Comparison of ENCODE assay signal across 8 cellular contexts in genomic region chr1:66351913-66352312, GRCh38.
DNase-seq lines count a peak whose midpoint lies in the region; ATAC-seq and TF ChIP-seq lines count a peak whose summit lies in the region.

No MANE protein-coding gene starts in this region.

- H3K4me1 ChIP-seq in MM.1S (ENCODE audit: low read length): peaks cover 33% of the 10 kb centered on the region
- H3K4me1 ChIP-seq in vagina: peaks cover 53% of the 10 kb centered on the region

- no peak for TF ChIP-seq CTCF in CD14-positive monocyte (IDR thresholded peaks at IDR 0.05)
- TF ChIP-seq CTCF in MM.1S (IDR thresholded peaks at IDR 0.05; ENCODE audit: low read length): no peak
- no peak for TF ChIP-seq CTCF in vagina (IDR thresholded peaks at IDR 0.05)

- peaks cover 81% of the 10 kb centered on the region for H3K79me2 ChIP-seq in MM.1S (ENCODE audit: low read length)

- peaks cover 34 to 43% of the 10 kb centered on the region in 2 donors for H3K36me3 Mint-ChIP-seq in CD14-positive monocyte

- no peaks in the 10 kb centered on the region for H4K20me1 ChIP-seq in MM.1S (ENCODE audit: insufficient read depth, low read length)

- H3F3A ChIP-seq in MM.1S (ENCODE audit: insufficient read depth, low read length): peaks cover 23% of the 10 kb centered on the region; the same call in 1 of the 2 replicates

- intact Hi-C loops in CD14-positive monocyte (cut with micrococcal nuclease): no loop called here
- intact Hi-C loops in vagina (cut with DNase I): no loop called here

- no peaks in the 10 kb centered on the region for H3K9me2 ChIP-seq in MM.1S (replicated peaks; ENCODE audit: insufficient read depth, low read length)

- peaks cover 0 to 2% (median 0%) of the 10 kb centered on the region in 7 donors for H3K9me3 Mint-ChIP-seq in CD14-positive monocyte
- no peaks in the 10 kb centered on the region for H3K9me3 Mint-ChIP-seq in stimulated activated naive CD8-positive, alpha-beta T cell treated with anti-CD3 and anti-CD28 coated beads, Interleukin-15, amount 100 ng/mL, for 72 hours

- H3K27ac Mint-ChIP-seq in CD14-positive monocyte: peak overlapping the region in 5 of 7 donors; percentile 10 to 66 (median 40)
- peak overlapping the region; percentile 45 to 67 for H3K27ac Mint-ChIP-seq in stimulated activated naive CD8-positive, alpha-beta T cell treated with anti-CD3 and anti-CD28 coated beads, Interleukin-15, amount 100 ng/mL, for 72 hours

- no peak overlapping the region for H2AFZ ChIP-seq in MM.1S (ENCODE audit: low read length)

- TF ChIP-seq POLR2A in vagina (IDR thresholded peaks at IDR 0.05): no peak

- H3K27ac ChIP-seq in MM.1S (ENCODE audit: low read length): peak overlapping the region; percentile 32; the same call in 1 of the 2 replicates
- peak overlapping the region; percentile 82 for H3K27ac ChIP-seq in caudate nucleus (ENCODE audit: low read depth, low read length)
- no peak overlapping the region for H3K27ac ChIP-seq in vagina

- H3K4me3 Mint-ChIP-seq in CD14-positive monocyte: no peak overlapping the region
- peak overlapping the region; percentile 53 to 65 for H3K4me3 Mint-ChIP-seq in stimulated activated naive CD8-positive, alpha-beta T cell treated with anti-CD3 and anti-CD28 coated beads, Interleukin-15, amount 100 ng/mL, for 72 hours

- H3K9ac ChIP-seq in MM.1S (ENCODE audit: low read length): no peak overlapping the region

- no peaks in the 10 kb centered on the region for H3K9me3 ChIP-seq in MM.1S (replicated peaks; ENCODE audit: insufficient read depth, low read length)
- H3K9me3 ChIP-seq in vagina: no peaks in the 10 kb centered on the region

- DNase-seq in CD14-positive monocyte (ENCODE audit: low spot score) (no peak), MM.1S (no peak), caudate nucleus (lab: John Stamatoyannopoulos, UW) (no peak), vagina (ENCODE audit: extremely low spot score in 2 of 2) (no peak), anterior cingulate cortex (lab: John Stamatoyannopoulos, UW) (no peak), HuH-7 (ENCODE audit: low spot score) (no peak)
- DNase-seq in stimulated activated naive CD8-positive, alpha-beta T cell treated with anti-CD3 and anti-CD28 coated beads, Interleukin-15, amount 100 ng/mL, for 72 hours: no peak

- ATAC-seq in GM21423 (IDR thresholded peaks at IDR 0.05; ENCODE audit: unreplicated experiment): peak; percentile 47
- ATAC-seq in stimulated activated naive CD8-positive, alpha-beta T cell treated with anti-CD3 and anti-CD28 coated beads, Interleukin-15, amount 100 ng/mL, for 72 hours: peak; percentile 65

- H3K4me2 ChIP-seq in MM.1S (ENCODE audit: low read depth, low read length): peak overlapping the region; percentile 2

- no peaks in the 10 kb centered on the region for H3K36me3 ChIP-seq in MM.1S (replicated peaks; ENCODE audit: insufficient read depth, low read length)
- no peaks in the 10 kb centered on the region for H3K36me3 ChIP-seq in vagina

- H3K4me3 ChIP-seq in MM.1S (ENCODE audit: low read length) (no peak overlapping the region), vagina (no peak overlapping the region)

- no peaks in the 10 kb centered on the region for H3K27me3 Mint-ChIP-seq in CD14-positive monocyte (ENCODE audit: low read depth in 3 of 3)
- H3K27me3 Mint-ChIP-seq in stimulated activated naive CD8-positive, alpha-beta T cell treated with anti-CD3 and anti-CD28 coated beads, Interleukin-15, amount 100 ng/mL, for 72 hours: no peaks in the 10 kb centered on the region

- no peaks in the 10 kb centered on the region for H3K27me3 ChIP-seq in MM.1S (replicated peaks; ENCODE audit: insufficient read depth, low read length)
- no peaks in the 10 kb centered on the region for H3K27me3 ChIP-seq in vagina

- peaks cover 47% of the 10 kb centered on the region for H3K4me1 Mint-ChIP-seq in CD14-positive monocyte
- peaks cover 96% of the 10 kb centered on the region for H3K4me1 Mint-ChIP-seq in stimulated activated naive CD8-positive, alpha-beta T cell treated with anti-CD3 and anti-CD28 coated beads, Interleukin-15, amount 100 ng/mL, for 72 hours

Comparison
In these comparisons a context has a peak if more than half of its experiments do, and no peak if none do; other contexts are left out.
1. H3K4me3 Mint-ChIP-seq: peak in stimulated activated naive CD8-positive, alpha-beta T cell treated with anti-CD3 and anti-CD28 coated beads, Interleukin-15, amount 100 ng/mL, for 72 hours (2 of 2); none in CD14-positive monocyte (0 of 2).